Comparison of ENCODE assay signal across 19 cellular contexts in the genomic region with DNA sequence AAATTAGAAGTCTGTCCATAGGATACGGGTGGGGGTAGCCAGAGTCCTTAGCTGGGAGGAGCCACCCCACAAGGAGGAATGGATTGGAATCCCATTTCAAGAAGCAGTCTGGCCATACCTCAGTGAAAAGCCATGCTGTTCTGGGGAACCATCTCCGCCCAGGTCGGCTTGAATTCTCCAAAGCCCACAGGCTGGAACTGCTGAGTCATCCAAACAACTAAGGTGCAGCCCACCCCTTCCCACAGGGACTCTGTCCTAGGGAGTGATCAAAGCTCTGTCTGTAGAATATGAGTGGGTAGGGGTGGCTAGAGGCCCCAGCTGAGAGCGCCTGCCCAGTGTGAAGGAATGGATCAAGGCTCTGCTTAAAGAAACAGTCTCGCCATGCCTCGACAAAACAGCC. TPM values are rescaled to one million over a fixed set of nuclear protein-coding genes. Genes with fewer than 3 reads are reported as not detected.
A peak's percentile ranks its signal among the peaks of the same experiment; 100 is the strongest.
DNase-seq lines count a peak whose midpoint lies in the region; ATAC-seq, FAIRE-seq and TF ChIP-seq lines count a peak whose summit lies in the region.
"Had no signal": no experiment of that assay in that cellular context is flagged by ENCODE, and none has a peak within 500 bp of the region (broad histone marks: within the 10 kb centered on the region; RNA-seq: fewer than 3 reads in every experiment).

No MANE protein-coding gene starts in this region.

- H3K27ac ChIP-seq in A549 (no peak overlapping the region), SJCRH30 (no peak overlapping the region)
- H3K27ac ChIP-seq: BLaER1 treated with 17β-estradiol and CSF1 and Interleukin-3, amounts not matched to agents 10 nM and 100 nM; C4-2B had no signal

- H3K4me1 ChIP-seq in A549 (no peaks in the 10 kb centered on the region), SJCRH30 (no peaks in the 10 kb centered on the region)
- H3K4me1 ChIP-seq: BLaER1 treated with 17β-estradiol and CSF1 and Interleukin-3, amounts not matched to agents 10 nM and 100 nM; Caco-2 had no signal

- H3K9me3 ChIP-seq in A549 (no peaks in the 10 kb centered on the region), SJCRH30 (replicated peaks) (no peaks in the 10 kb centered on the region)
- H3K9me3 ChIP-seq: Caco-2 had no signal

- H3K4me3 ChIP-seq in A549 = no peak overlapping the region
- H3K4me3 ChIP-seq in SJCRH30 = no peak overlapping the region
- H3K4me3 ChIP-seq: BLaER1 treated with 17β-estradiol and CSF1 and Interleukin-3, amounts not matched to agents 10 nM and 100 nM had no signal

- DNase-seq in A549 (ENCODE audit: low read depth in 1 of 2, low spot score in 1 of 2) = no peak
- DNase-seq in H4 (ENCODE audit: low spot score) = peak; percentile 1
- DNase-seq in M059J (ENCODE audit: low read depth) = peak; percentile 15
- DNase-seq in SJCRH30 = no peak
- DNase-seq: 8988T; AML-193; Caco-2; Calu3; CD4-positive, alpha-beta T cell; CD8-positive, alpha-beta T cell; DMS79 treated with DMSO at 0.1 percent for 48 hours; GF-D8 had no signal

- FAIRE-seq in A549 (lab: Jason Lieb, UNC) = no peak
- FAIRE-seq: A204.1, D721Med, G401.6, GM12891 had no signal

- TF ChIP-seq POLR2A in A549 (IDR thresholded peaks at IDR 0.05; ENCODE audit: low read length) = no peak

- H3K4me2 ChIP-seq in A549 = no peak overlapping the region
- H3K4me2 ChIP-seq: BLaER1 treated with 17β-estradiol and CSF1 and Interleukin-3, amounts not matched to agents 10 nM and 100 nM had no signal

- no peak for TF ChIP-seq RAD21 in A549 (conservative IDR thresholded peaks at IDR 0.05 in 1 of 2, IDR thresholded peaks at IDR 0.05 in 1 of 2)

- POLR2A ChIA-PET in A549 (lab: Yijun Ruan, JAX) = no interaction called here

- 26% methylated on average over 6 of the region's 6 CpGs for WGBS in A549 (ENCODE audit: missing lambda C conversion rate)

- TF ChIP-seq EP300 in A549 (IDR thresholded peaks at IDR 0.05) = no peak

- ATAC-seq in A549 (no peak), GM18517 (IDR thresholded peaks at IDR 0.05; ENCODE audit: unreplicated experiment) (no peak)
- ATAC-seq: CD8-positive, alpha-beta T cell had no signal

- CTCF ChIA-PET in A549 (lab: Yijun Ruan, JAX) = no interaction called here

- TF ChIP-seq CTCF in A549 (IDR thresholded peaks at IDR 0.05) = no peak

- no peaks in the 10 kb centered on the region for H3K36me3 ChIP-seq in SJCRH30
- H3K36me3 ChIP-seq: BLaER1 treated with 17β-estradiol and CSF1 and Interleukin-3, amounts not matched to agents 10 nM and 100 nM had no signal

- no peaks in the 10 kb centered on the region for H3K27me3 ChIP-seq in SJCRH30

TF ChIP-seq in A549, 52 proteins besides CTCF, POLR2A, EP300 and RAD21:
- TF ChIP-seq FOSL2 (IDR thresholded peaks at IDR 0.05) (no peak), FOSL2 (CRISPR knock-in tag; IDR thresholded peaks at IDR 0.05) (no peak), ZC3H11A (IDR thresholded peaks at IDR 0.05) (no peak), CHD2 (IDR thresholded peaks at IDR 0.05; ENCODE audit: low read length, partially characterized antibody) (no peak), CHD4 (IDR thresholded peaks at IDR 0.05; ENCODE audit: borderline replicate concordance) (no peak), MAFK (IDR thresholded peaks at IDR 0.05; ENCODE audit: partially characterized antibody) (peak; percentile 45), CBX8 (IDR thresholded peaks at IDR 0.05) (no peak), RARB (CRISPR knock-in tag; IDR thresholded peaks at IDR 0.05) (no peak), NFE2L2 (conservative IDR thresholded peaks at IDR 0.05; ENCODE audit: low read length) (peak; percentile 40; the same call in 1 of the 2 replicates), HOXA7 (CRISPR knock-in tag; IDR thresholded peaks at IDR 0.05) (no peak), NPAS2 (CRISPR knock-in tag; IDR thresholded peaks at IDR 0.05; ENCODE audit: borderline replicate concordance) (no peak), BHLHE40 (IDR thresholded peaks at IDR 0.05; ENCODE audit: low read depth, low read length) (no peak), HOXB5 (CRISPR knock-in tag; IDR thresholded peaks at IDR 0.05) (no peak), FOSB (CRISPR knock-in tag; IDR thresholded peaks at IDR 0.05) (no peak), TFCP2L1 (CRISPR knock-in tag; IDR thresholded peaks at IDR 0.05) (no peak), CEBPB (IDR thresholded peaks at IDR 0.05) (no peak)
- TF ChIP-seq, protein P1, sequence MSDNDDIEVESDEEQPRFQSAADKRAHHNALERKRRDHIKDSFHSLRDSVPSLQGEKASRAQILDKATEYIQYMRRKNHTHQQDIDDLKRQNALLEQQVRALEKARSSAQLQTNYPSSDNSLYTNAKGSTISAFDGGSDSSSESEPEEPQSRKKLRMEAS (IDR thresholded peaks at IDR 0.05) = no peak
- TF ChIP-seq, protein P2, sequence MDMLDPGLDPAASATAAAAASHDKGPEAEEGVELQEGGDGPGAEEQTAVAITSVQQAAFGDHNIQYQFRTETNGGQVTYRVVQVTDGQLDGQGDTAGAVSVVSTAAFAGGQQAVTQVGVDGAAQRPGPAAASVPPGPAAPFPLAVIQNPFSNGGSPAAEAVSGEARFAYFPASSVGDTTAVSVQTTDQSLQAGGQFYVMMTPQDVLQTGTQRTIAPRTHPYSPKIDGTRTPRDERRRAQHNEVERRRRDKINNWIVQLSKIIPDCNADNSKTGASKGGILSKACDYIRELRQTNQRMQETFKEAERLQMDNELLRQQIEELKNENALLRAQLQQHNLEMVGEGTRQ (IDR thresholded peaks at IDR 0.05) = no peak
TF ChIP-seq in A549: peak in this region for 2.

RNA-seq across cellular contexts. Expression of a gene that starts 38.8 kb away (rescaled TPM):
- polyA plus RNA-seq in A549 (2011; rRNA removed) (2.0 and 2.2 TPM in 2 replicates), A549 (2017; fragmentation: RNase III; extraction: RNeasy Plus Mini Kit Qiagen cat#74134 plus additional on column Dnase treatment) (1.3 to 1.4 TPM (median 1.4 TPM) in 3 replicates)
- 0.79 and 1.3 TPM in 2 replicates for polyA plus RNA-seq in A549 (2012; cell fraction: cytosol; rRNA removed)
- polyA plus RNA-seq in A549 (2012; cell fraction: nucleus; rRNA removed) = 0.91 and 1.4 TPM in 2 replicates
- 8.4 and 8.8 TPM in 2 replicates for polyA minus RNA-seq in A549 (2011; rRNA and poly(A)+ RNA removed)
- 2.3 and 3.2 TPM in 2 replicates for total RNA-seq in H4 (2014; rRNA removed; shearing (Covaris generic))
- total RNA-seq in M059J (2014; rRNA removed; shearing (Covaris generic)) = 5.8 and 6.8 TPM in 2 replicates
- 1.0 and 1.3 TPM in 2 replicates for total RNA-seq in SJCRH30 (2014; rRNA removed; shearing (Covaris generic))

Comparison
In these comparisons a context has a peak if more than half of its experiments do, and no peak if none do; other contexts are left out.
1. DNase-seq: peak in H4 (single experiment) and M059J (single experiment); none in A549 (0 of 2) and SJCRH30 (0 of 2).